Comparison of ENCODE assay signal across 25 cellular contexts in genomic region chr10:49197171-49197570, GRCh38. TPM values are rescaled to one million over a fixed set of nuclear protein-coding genes. Genes with fewer than 3 reads are reported as not detected.
"Had no signal": no experiment of that assay in that cellular context is flagged by ENCODE, and none has a peak within 500 bp of the region (broad histone marks: within the 10 kb centered on the region; RNA-seq: fewer than 3 reads in every experiment).

No MANE protein-coding gene starts in this region.

- H3K9me3 ChIP-seq: SJSA1 had no signal

- FAIRE-seq: HepG2, RCC 7860 had no signal

- ATAC-seq: HepG2 had no signal

- H3K36me3 ChIP-seq: SJSA1 had no signal

- H3K4me3 ChIP-seq: SJSA1, SK-N-MC had no signal

- H3K4me1 ChIP-seq: SJSA1 had no signal

- H3K27ac ChIP-seq: KMS-11, SJSA1, SK-N-MC had no signal

- H3K4me2 ChIP-seq: KMS-11 had no signal

- DNase-seq: IMR-90, Kasumi-1, MM.1S, NCI-H1092 treated with DMSO at 0.1 percent for 48 hours, NCI-H1436 treated with DMSO at 0.1 percent for 48 hours, NCI-H1694, NCI-H187 treated with DMSO at 0.1 percent for 48 hours, NCI-H2081 treated with DMSO at 0.1 percent for 48 hours, NCI-H2171, NCI-H226, NCI-H446, NCI-H510A, NCI-H524 treated with DMSO at 0.1 percent for 48 hours, NCI-H69, NCI-H774, Right ventricle myocardium superior, RPMI8226, SIG-M5 had no signal

- H3K9ac ChIP-seq: KMS-11 had no signal

RNA-seq across cellular contexts. Expression of gene TMEM273, which starts 9.0 kb away (rescaled TPM):
- total RNA-seq: HepG2, HT1080, IMR-90, M059J, SJSA1 had no signal
- polyA plus RNA-seq: HepG2, IMR-90 had no signal
